ENCODE assay signal across 13 cellular contexts in the genomic region with DNA sequence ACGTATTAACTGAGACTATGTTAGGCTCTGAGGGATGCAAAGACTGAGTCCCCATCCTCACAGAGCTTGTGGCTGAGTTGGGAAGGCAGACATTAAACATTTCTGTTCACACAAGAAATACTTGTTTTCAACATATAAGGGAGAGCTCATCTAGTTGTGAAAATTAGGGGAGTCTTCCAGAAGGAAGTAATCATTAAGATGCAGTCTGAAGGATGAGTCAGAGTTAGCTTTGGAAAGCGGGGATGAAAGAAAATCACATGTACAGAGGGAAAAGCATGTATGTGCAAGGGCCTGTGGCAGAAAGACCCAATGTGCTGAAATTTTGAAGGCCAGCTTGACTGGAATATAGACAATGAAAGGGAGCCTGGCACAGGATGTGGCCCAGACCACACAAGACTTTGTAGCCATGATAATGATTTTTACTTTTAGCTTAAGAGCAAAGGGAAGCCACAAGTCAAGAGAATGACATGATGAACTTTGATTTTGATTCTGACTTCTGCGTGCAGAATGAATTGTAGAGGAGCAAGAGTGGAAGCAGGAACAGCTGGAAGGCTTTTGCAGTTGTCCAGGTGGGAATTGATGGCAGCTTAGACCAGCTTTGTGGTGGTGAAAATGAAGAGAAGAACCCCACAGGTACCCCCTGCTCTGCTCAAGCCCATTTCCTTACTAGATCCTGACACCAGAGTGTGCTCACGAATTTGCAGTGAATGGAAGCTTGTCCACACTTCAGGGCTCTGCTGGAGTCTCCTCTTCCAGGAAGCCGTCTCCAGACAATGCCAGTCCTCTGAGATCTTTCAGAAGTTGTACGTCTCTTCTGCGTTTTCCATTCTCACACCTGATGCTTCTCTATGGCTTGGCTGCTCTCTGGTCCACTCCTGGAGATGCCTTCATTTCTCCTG.
A peak's percentile ranks its signal among the peaks of the same experiment; 100 is the strongest.
DNase-seq lines count a peak whose midpoint lies in the region; ATAC-seq and TF ChIP-seq lines count a peak whose summit lies in the region.
"Had no signal": no experiment of that assay in that cellular context is flagged by ENCODE, and none has a peak within 500 bp of the region (broad histone marks: within the 10 kb centered on the region; RNA-seq: fewer than 3 reads in every experiment).

No MANE protein-coding gene starts in this region.

- H3K4me2 ChIP-seq in PC-9 = no peak overlapping the region

- H3K4me1 Mint-ChIP-seq in chondrocyte (ENCODE audit: low read depth) = peaks cover 16% of the 10 kb centered on the region
- peaks cover 42% of the 10 kb centered on the region for H3K4me1 Mint-ChIP-seq in stimulated activated naive CD8-positive, alpha-beta T cell treated with anti-CD3 and anti-CD28 coated beads, Interleukin-15, amount 100 ng/mL, for 72 hours

- peak; percentile 19; the same call in 1 of the 2 replicates for TF ChIP-seq CTCF in PC-9 (conservative IDR thresholded peaks at IDR 0.05)
- TF ChIP-seq CTCF in chondrocyte (IDR thresholded peaks at IDR 0.05) = peak; percentile 26

- H3K36me3 Mint-ChIP-seq in chondrocyte (ENCODE audit: low read depth) = no peaks in the 10 kb centered on the region
- H3K36me3 Mint-ChIP-seq: memory B cell had no signal

- intact Hi-C loops in PC-9 (cut with micrococcal nuclease; ENCODE audit: unreplicated experiment) = loop anchor here (1.0 to 5.0 kb wide), 6 partner anchors 108 to 407 kb away; a partner anchor contains a TSS

- no peaks in the 10 kb centered on the region for H3K27me3 Mint-ChIP-seq in chondrocyte (ENCODE audit: low read depth)
- H3K27me3 Mint-ChIP-seq in stimulated activated naive CD8-positive, alpha-beta T cell treated with anti-CD3 and anti-CD28 coated beads, Interleukin-15, amount 100 ng/mL, for 72 hours = peaks cover 13% of the 10 kb centered on the region
- H3K27me3 Mint-ChIP-seq: memory B cell had no signal

- H3K27me3 ChIP-seq in PC-9 (ENCODE audit: insufficient read depth, low read depth) (no peaks in the 10 kb centered on the region), HAP-1 (ENCODE audit: low read depth) (no peaks in the 10 kb centered on the region)
- H3K27me3 ChIP-seq: cardiac muscle cell, gastrocnemius medialis had no signal

- no peaks in the 10 kb centered on the region for H4K20me1 ChIP-seq in PC-9 (ENCODE audit: insufficient read depth)

- in situ Hi-C loops in HAP-1 (cut with MboI; ENCODE audit: low sequenced_read_pairs) = loop anchor here (10.0 kb wide), 1 partner anchor 384 kb away; no protein-coding TSS in a partner anchor

- DNase-seq in activated gamma-delta T cell treated with Interleukin-2 at 50 U/mL for 16 hours (peak; percentile 10), activated gamma-delta T cell (lab: John Stamatoyannopoulos, UW) (no peak), PC-9 (no peak), chondrocyte (ENCODE audit: low spot score) (no peak), HAP-1 (ENCODE audit: low spot score in 2 of 2) (no peak), COLO829 (ENCODE audit: low spot score) (no peak)
- peak in 1 of 2 donors; percentile 25 for DNase-seq in stimulated activated naive CD8-positive, alpha-beta T cell treated with anti-CD3 and anti-CD28 coated beads, Interleukin-15, amount 100 ng/mL, for 72 hours
- DNase-seq: activated CD4-positive, CD25-positive, alpha-beta regulatory T cell; gastrocnemius medialis had no signal

- no peak overlapping the region for H2AFZ ChIP-seq in PC-9

- H3K36me3 ChIP-seq in PC-9 (ENCODE audit: low read depth) = no peaks in the 10 kb centered on the region
- H3K36me3 ChIP-seq in HAP-1 (replicated peaks) = 0 out of 2 replicates have a peak, but pooled peaks cover 2% of the 10 kb centered on the region
- H3K36me3 ChIP-seq: cardiac muscle cell, gastrocnemius medialis had no signal

- POLR2A ChIA-PET in PC-9 (lab: Charles Lee; ENCODE audit: unreplicated experiment) = interaction anchor here (0.6 kb wide), 1 partner anchor 136 kb away, joined by 5 read pairs; no protein-coding TSS in a partner anchor

- no peaks in the 10 kb centered on the region for H3F3A ChIP-seq in PC-9 (ENCODE audit: insufficient read depth, low read depth)

- no peak overlapping the region for H3K27ac Mint-ChIP-seq in chondrocyte (ENCODE audit: unreplicated experiment)
- H3K27ac Mint-ChIP-seq in stimulated activated naive CD8-positive, alpha-beta T cell treated with anti-CD3 and anti-CD28 coated beads, Interleukin-15, amount 100 ng/mL, for 72 hours = no peak overlapping the region
- H3K27ac Mint-ChIP-seq: memory B cell had no signal

- no peak overlapping the region for H3K27ac ChIP-seq in PC-9
- H3K27ac ChIP-seq: cardiac muscle cell, gastrocnemius medialis had no signal

- BruUV-seq in PC-9 (replicated peaks; lab: Mats Ljungman, UMichigan) = no TSS peak

- no peak overlapping the region for H3K4me3 Mint-ChIP-seq in chondrocyte (ENCODE audit: unreplicated experiment)
- no peak overlapping the region for H3K4me3 Mint-ChIP-seq in stimulated activated naive CD8-positive, alpha-beta T cell treated with anti-CD3 and anti-CD28 coated beads, Interleukin-15, amount 100 ng/mL, for 72 hours
- H3K4me3 Mint-ChIP-seq: memory B cell had no signal

- H3K9me3 ChIP-seq in PC-9 (ENCODE audit: insufficient read depth, low read depth) (no peaks in the 10 kb centered on the region), HAP-1 (no peaks in the 10 kb centered on the region)
- H3K9me3 ChIP-seq: gastrocnemius medialis had no signal

- H3K9me2 ChIP-seq in PC-9 (ENCODE audit: insufficient read depth) = no peaks in the 10 kb centered on the region

- CTCF ChIA-PET in PC-9 (lab: Charles Lee) = interaction anchor here (0.5 to 2.3 kb wide), 10 partner anchors 9 to 351 kb away, joined by 3 to 6 read pairs (median 4); a partner anchor contains a TSS

- ATAC-seq in stimulated activated naive CD8-positive, alpha-beta T cell treated with anti-CD3 and anti-CD28 coated beads, Interleukin-15, amount 100 ng/mL, for 72 hours = peak; percentile 84
- ATAC-seq in GM21737 (IDR thresholded peaks at IDR 0.05; ENCODE audit: unreplicated experiment) = no peak

- H3K9me3 Mint-ChIP-seq in chondrocyte (ENCODE audit: low read depth) = no peaks in the 10 kb centered on the region
- H3K9me3 Mint-ChIP-seq in stimulated activated naive CD8-positive, alpha-beta T cell treated with anti-CD3 and anti-CD28 coated beads, Interleukin-15, amount 100 ng/mL, for 72 hours = no peaks in the 10 kb centered on the region
- H3K9me3 Mint-ChIP-seq: memory B cell had no signal

- H3K4me3 ChIP-seq in PC-9 = no peak overlapping the region
- no peak overlapping the region for H3K4me3 ChIP-seq in HAP-1
- H3K4me3 ChIP-seq: cardiac muscle cell, gastrocnemius medialis, skin epidermis had no signal

- no peaks in the 10 kb centered on the region for H3K79me2 ChIP-seq in PC-9 (ENCODE audit: low read depth)

- no peaks in the 10 kb centered on the region for H3K4me1 ChIP-seq in PC-9 (replicated peaks; ENCODE audit: insufficient read depth)
- H3K4me1 ChIP-seq in HAP-1 = no peaks in the 10 kb centered on the region; the same call in 1 of the 2 replicates
- H3K4me1 ChIP-seq: gastrocnemius medialis had no signal
